Comparison of ENCODE assay signal across 8 cellular contexts in the genomic region with DNA sequence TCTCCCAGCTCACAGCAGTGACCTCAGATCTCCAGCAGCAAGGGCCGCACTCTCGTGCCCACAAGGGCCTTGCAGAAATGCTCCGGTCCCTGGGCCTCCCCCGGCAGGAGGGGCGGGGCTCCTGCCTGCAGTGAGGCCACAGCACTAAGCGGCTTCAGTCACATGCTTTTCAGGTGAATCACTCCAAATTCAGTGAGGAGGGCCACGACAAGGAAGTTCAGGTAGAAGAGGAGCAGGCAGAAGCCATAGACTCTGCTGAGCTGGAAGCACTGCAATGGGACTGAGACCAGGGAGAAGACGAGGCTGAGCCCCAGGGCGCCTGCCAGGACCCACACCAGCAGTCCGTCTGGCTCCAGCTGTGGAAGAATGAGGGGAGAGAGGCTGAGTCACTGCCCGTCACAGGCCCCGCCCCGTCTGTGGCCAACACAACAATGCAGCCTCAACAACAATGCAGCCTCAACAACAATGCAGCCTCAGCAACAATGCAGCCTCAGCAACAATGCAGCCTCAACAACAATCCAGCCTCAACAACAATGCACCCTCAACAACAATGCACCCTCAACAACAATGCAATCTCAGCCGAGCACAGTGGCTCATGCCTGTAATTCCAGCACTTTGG. TPM values are rescaled to one million over a fixed set of nuclear protein-coding genes. Genes with fewer than 3 reads are reported as not detected.
DNase-seq lines count a peak whose midpoint lies in the region; ATAC-seq and TF ChIP-seq lines count a peak whose summit lies in the region.

No MANE protein-coding gene starts in this region.

- TF ChIP-seq CTCF in spleen (IDR thresholded peaks at IDR 0.05 in 8 of 11, conservative IDR thresholded peaks at IDR 0.05 in 3 of 11) = no peak

- peaks cover 2 to 100% (median 58%) of the 10 kb centered on the region in 6 donors for H3K36me3 ChIP-seq in spleen

- peaks cover 8 to 45% (median 19%) of the 10 kb centered on the region in 6 donors for H3K4me1 ChIP-seq in spleen

- DNase-seq in NCI-H2107 treated with DMSO at 0.1 percent for 48 hours (lab: John Stamatoyannopoulos, UW; ENCODE audit: unreplicated experiment) (peak; percentile 53), NCI-H2107 (lab: John Stamatoyannopoulos, UW) (no peak), amniotic stem cell (lab: John Stamatoyannopoulos, UW) (peak; percentile 39), hypothalamus (lab: John Stamatoyannopoulos, UW) (peak in 28 of 51 donors; percentile 9 to 62 (median 34)), spleen (no peak), HuH-7 (ENCODE audit: low spot score) (no peak)

- no peaks in the 10 kb centered on the region for H3K27me3 ChIP-seq in spleen (replicated peaks in 1 of 7)

- peak overlapping the region in 5 of 8 donors; percentile 23 to 50 (median 35) for H3K27ac ChIP-seq in spleen

- ATAC-seq in HG02885 (IDR thresholded peaks at IDR 0.05; ENCODE audit: poor library complexity, unreplicated experiment) (no peak), GM19351 (IDR thresholded peaks at IDR 0.05; ENCODE audit: unreplicated experiment) (no peak)

- intact Hi-C loops in spleen (cut with DNase I; ENCODE audit: low total_unique reads) = no loop called here

- TF ChIP-seq POLR2A in spleen (IDR thresholded peaks at IDR 0.05) = no peak

- H3K4me3 ChIP-seq in spleen = no peak overlapping the region

- H3K9me3 ChIP-seq in spleen = no peaks in the 10 kb centered on the region

- WGBS in spleen, 5 donors = 70 to 85% (median 79%) methylated on average over 9 to 14 of the region's 14 CpGs

RNA-seq across cellular contexts. Expression of a gene that starts 35.2 kb away (rescaled TPM):
- 100 to 1,000 TPM in 2 of 7 donors, 10 to 100 TPM in 5; 54.7 to 126 (median 84.4) TPM for total RNA-seq in spleen
- polyA plus RNA-seq in spleen = 10 to 100 TPM; 15.0 to 47.1 (median 32.5) TPM

RNA-seq across cellular contexts. Expression of a gene that starts 58.7 kb away (rescaled TPM):
- total RNA-seq in spleen = 10 to 100 TPM; 27.9 to 38.8 (median 30.6) TPM
- 1 to 10 TPM; 4.2 to 9.0 (median 4.3) TPM for polyA plus RNA-seq in spleen

Comparison
In these comparisons a context has a peak if more than half of its experiments do, and no peak if none do; other contexts are left out.
1. DNase-seq: peak in NCI-H2107 treated with DMSO at 0.1 percent for 48 hours (single experiment), amniotic stem cell (single experiment) and hypothalamus (28 of 51); none in NCI-H2107 (single experiment), spleen (single experiment) and HuH-7 (single experiment).